Comparison of ENCODE assay signal across 18 cellular contexts in the genomic region with DNA sequence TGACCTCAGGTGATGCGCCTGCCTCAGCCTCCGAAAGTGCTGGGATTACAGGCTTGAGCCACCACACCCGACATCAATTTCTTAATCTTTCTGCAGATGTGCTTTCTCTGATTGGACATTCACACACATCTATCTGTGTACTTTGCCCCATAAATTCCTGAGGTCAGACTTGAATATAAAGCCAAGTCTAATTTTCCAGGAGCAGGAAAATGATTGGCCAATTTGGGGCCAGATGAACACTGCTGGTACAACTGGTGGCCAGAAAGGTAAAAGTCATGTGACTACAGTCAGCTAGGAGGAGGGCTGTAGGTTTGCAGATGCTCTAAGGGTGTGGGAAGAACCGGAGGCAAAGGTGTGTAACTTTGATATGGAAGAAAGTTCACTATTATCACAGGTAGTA. TPM values are rescaled to one million over a fixed set of nuclear protein-coding genes. Genes with fewer than 3 reads are reported as not detected.
DNase-seq lines count a peak whose midpoint lies in the region; ATAC-seq, FAIRE-seq and TF ChIP-seq lines count a peak whose summit lies in the region.
"Had no signal": no experiment of that assay in that cellular context is flagged by ENCODE, and none has a peak within 500 bp of the region (broad histone marks: within the 10 kb centered on the region; RNA-seq: fewer than 3 reads in every experiment).

No MANE protein-coding gene starts in this region.

- in situ Hi-C loops in K562 (cut with MboI), result no loop called here

- no TSS peak for BruUV-seq in K562 (replicated peaks; lab: Mats Ljungman, UMichigan)

- H4K20me1 ChIP-seq in K562 (replicated peaks; ENCODE audit: control insufficient read depth, insufficient read depth, low read length), result no peaks in the 10 kb centered on the region
- H4K20me1 ChIP-seq: BLaER1 treated with 17β-estradiol and CSF1 and Interleukin-3, amounts not matched to agents 10 nM and 100 nM had no signal

- POLR2A ChIA-PET in K562 (lab: Yijun Ruan, JAX), result no interaction called here

- H3K4me1 Mint-ChIP-seq in activated T-cell treated with anti-CD3 and anti-CD28 coated beads, Interleukin-2, amount 50 U/mL, for 24 hours (ENCODE audit: low read depth), result peaks cover 20% of the 10 kb centered on the region
- H3K4me1 Mint-ChIP-seq in activated T-cell treated with anti-CD3 and anti-CD28 coated beads, Interleukin-2, amount 50 U/mL, for 4 hours (ENCODE audit: low read depth), result peaks cover 21% of the 10 kb centered on the region
- peaks cover 25% of the 10 kb centered on the region for H3K4me1 Mint-ChIP-seq in nephron
- H3K4me1 Mint-ChIP-seq in activated T-helper 2 cell treated with anti-CD3 and anti-CD28 coated beads, Interferon-gamma antibody, Interleukin-2, Interleukin-4, amounts not matched to agents 10 μg/mL and 5 μg/mL and 100 μg/mL, durations not matched to agents 14 hours and 24 hours and 36 hours (ENCODE audit: low read depth), result peaks cover 11% of the 10 kb centered on the region

- H2AFZ ChIP-seq in K562 (ENCODE audit: low read depth, low read length), result no peak overlapping the region

- H3K9me1 ChIP-seq in K562 (ENCODE audit: control insufficient read depth, insufficient read depth, low read length), result no peaks in the 10 kb centered on the region

- no peak for TF ChIP-seq EP300 in K562 (IDR thresholded peaks at IDR 0.05; ENCODE audit: low read length)

- CTCF ChIA-PET in K562 (lab: Yijun Ruan, JAX; ENCODE audit: low intra/inter-chr PET ratio), result no interaction called here

- peaks cover 5 to 14% of the 10 kb centered on the region in 2 experiments; a peak in 4 of 5 replicates for H3K4me1 ChIP-seq in K562 (replicated peaks in 1 of 2; ENCODE audit: control insufficient read depth in 2 of 2, insufficient read depth in 2 of 2, low read length in 2 of 2)

- H3K9me3 ChIP-seq in K562 (replicated peaks; ENCODE audit: control insufficient read depth, insufficient read depth, low read depth, low read length), result no peaks in the 10 kb centered on the region
- H3K9me3 ChIP-seq: BLaER1 treated with 17β-estradiol and CSF1 and Interleukin-3, amounts not matched to agents 10 nM and 100 nM; SJSA1 had no signal

- no peak for DNase-seq in activated T-cell treated with anti-CD3 and anti-CD28 coated beads, Interleukin-2, amount 50 U/mL, for 24 hours
- no peak for DNase-seq in activated T-cell treated with anti-CD3 and anti-CD28 coated beads, Interleukin-2, amount 50 U/mL, for 4 hours
- DNase-seq in H4 (ENCODE audit: low spot score) (peak; percentile 37), K562 (ENCODE audit: extremely low read depth in 1 of 4, low spot score in 3 of 4) (no peak), putamen (ENCODE audit: low spot score) (no peak)
- no peak for DNase-seq in activated T-helper 2 cell treated with anti-CD3 and anti-CD28 coated beads, Interferon-gamma antibody, Interleukin-2, Interleukin-4, amounts not matched to agents 10 μg/mL and 5 μg/mL and 100 μg/mL, durations not matched to agents 14 hours and 24 hours and 36 hours (ENCODE audit: low spot score)
- DNase-seq: 8988T, EL, HFFc6, NCI-H1436, NCI-H2029, NCI-H2171 treated with DMSO at 0.1 percent for 48 hours, NCI-H774 had no signal

- TF ChIP-seq RAD21 in K562 (CRISPR knock-in tag; conservative IDR thresholded peaks at IDR 0.05 in 1 of 2, IDR thresholded peaks at IDR 0.05 in 1 of 2), result no peak

- TF ChIP-seq CTCF in K562 (IDR thresholded peaks at IDR 0.05 in 2 of 3, conservative IDR thresholded peaks at IDR 0.05 in 1 of 3; ENCODE audit: insufficient read depth in 2 of 3, low read depth in 1 of 3, low read length in 3 of 3) (no peak), nephron (IDR thresholded peaks at IDR 0.05; ENCODE audit: unreplicated experiment in 3 of 3) (no peak)

- H3K4me3 ChIP-seq in K562, result no peak overlapping the region
- H3K4me3 ChIP-seq: BLaER1 treated with 17β-estradiol and CSF1 and Interleukin-3, amounts not matched to agents 10 nM and 100 nM; SJSA1 had no signal

- H3K36me3 ChIP-seq in K562 (ENCODE audit: control insufficient read depth, insufficient read depth, low read length), result peaks cover 2% of the 10 kb centered on the region; the same call in 1 of the 3 replicates

- H3K4me3 Mint-ChIP-seq in activated T-cell treated with anti-CD3 and anti-CD28 coated beads, Interleukin-2, amount 50 U/mL, for 24 hours, result no peak overlapping the region
- no peak overlapping the region for H3K4me3 Mint-ChIP-seq in activated T-cell treated with anti-CD3 and anti-CD28 coated beads, Interleukin-2, amount 50 U/mL, for 4 hours
- peak overlapping the region; percentile 53 to 70 (median 60) for H3K4me3 Mint-ChIP-seq in nephron
- H3K4me3 Mint-ChIP-seq in activated T-helper 2 cell treated with anti-CD3 and anti-CD28 coated beads, Interferon-gamma antibody, Interleukin-2, Interleukin-4, amounts not matched to agents 10 μg/mL and 5 μg/mL and 100 μg/mL, durations not matched to agents 14 hours and 24 hours and 36 hours (ENCODE audit: low read depth), result no peak overlapping the region
- H3K4me3 Mint-ChIP-seq: HFFc6 had no signal

- no peak for ATAC-seq in activated T-cell treated with anti-CD3 and anti-CD28 coated beads, Interleukin-2, amount 50 U/mL, for 4 hours
- ATAC-seq in K562 (no peak), GM21737 (IDR thresholded peaks at IDR 0.05; ENCODE audit: unreplicated experiment) (no peak)

- no peaks in the 10 kb centered on the region for H3K27me3 ChIP-seq in K562 (ENCODE audit: control insufficient read depth in 2 of 2, insufficient read depth in 2 of 2, low read length in 2 of 2)
- H3K27me3 ChIP-seq: BLaER1 treated with 17β-estradiol and CSF1 and Interleukin-3, amounts not matched to agents 10 nM and 100 nM; SJSA1 had no signal

- no peak overlapping the region for H3K27ac ChIP-seq in K562 (ENCODE audit: extremely low read depth, low read depth, low read length)
- H3K27ac ChIP-seq: BLaER1 treated with 17β-estradiol and CSF1 and Interleukin-3, amounts not matched to agents 10 nM and 100 nM; SJSA1 had no signal

- peaks cover 29% of the 10 kb centered on the region for H3K79me2 ChIP-seq in K562 (ENCODE audit: control insufficient read depth, insufficient read depth, low read length)

- 59% methylated on average over 4 of the region's 4 CpGs for WGBS in K562 (ENCODE audit: insufficient coverage, low coverage, missing lambda C conversion rate)

- peak overlapping the region; percentile 9 for H3K27ac Mint-ChIP-seq in activated T-cell treated with anti-CD3 and anti-CD28 coated beads, Interleukin-2, amount 50 U/mL, for 24 hours
- H3K27ac Mint-ChIP-seq in nephron, result no peak overlapping the region
- H3K27ac Mint-ChIP-seq in activated T-helper 2 cell treated with anti-CD3 and anti-CD28 coated beads, Interferon-gamma antibody, Interleukin-2, Interleukin-4, amounts not matched to agents 10 μg/mL and 5 μg/mL and 100 μg/mL, durations not matched to agents 14 hours and 24 hours and 36 hours, result no peak overlapping the region
- H3K27ac Mint-ChIP-seq: HFFc6 had no signal

- intact Hi-C loops in K562 (cut with micrococcal nuclease), result loop anchor here (5.0 kb wide), 1 partner anchor 99 kb away; a partner anchor contains a TSS
- intact Hi-C loops in activated T-helper 2 cell treated with anti-CD3 and anti-CD28 coated beads, Interferon-gamma antibody, Interleukin-2, Interleukin-4, amounts not matched to agents 10 μg/mL and 5 μg/mL and 100 μg/mL, durations not matched to agents 14 hours and 24 hours and 36 hours (cut with micrococcal nuclease), result loop anchor here (10.0 kb wide), 1 partner anchor 97 kb away; a partner anchor contains a TSS

- TF ChIP-seq POLR2A in K562 (conservative IDR thresholded peaks at IDR 0.05), result no peak

- H3K9me3 Mint-ChIP-seq in activated T-cell treated with anti-CD3 and anti-CD28 coated beads, Interleukin-2, amount 50 U/mL, for 24 hours, result no peaks in the 10 kb centered on the region
- no peaks in the 10 kb centered on the region for H3K9me3 Mint-ChIP-seq in activated T-cell treated with anti-CD3 and anti-CD28 coated beads, Interleukin-2, amount 50 U/mL, for 4 hours
- no peaks in the 10 kb centered on the region for H3K9me3 Mint-ChIP-seq in nephron
- H3K9me3 Mint-ChIP-seq in activated T-helper 2 cell treated with anti-CD3 and anti-CD28 coated beads, Interferon-gamma antibody, Interleukin-2, Interleukin-4, amounts not matched to agents 10 μg/mL and 5 μg/mL and 100 μg/mL, durations not matched to agents 14 hours and 24 hours and 36 hours, result no peaks in the 10 kb centered on the region

- peaks cover 36% of the 10 kb centered on the region for H3K36me3 Mint-ChIP-seq in activated T-cell treated with anti-CD3 and anti-CD28 coated beads, Interleukin-2, amount 50 U/mL, for 24 hours (ENCODE audit: low read depth)
- peaks cover 10% of the 10 kb centered on the region for H3K36me3 Mint-ChIP-seq in activated T-cell treated with anti-CD3 and anti-CD28 coated beads, Interleukin-2, amount 50 U/mL, for 4 hours (ENCODE audit: insufficient read depth)
- H3K36me3 Mint-ChIP-seq in nephron (ENCODE audit: low read depth), result peaks cover 17% of the 10 kb centered on the region
- H3K36me3 Mint-ChIP-seq in activated T-helper 2 cell treated with anti-CD3 and anti-CD28 coated beads, Interferon-gamma antibody, Interleukin-2, Interleukin-4, amounts not matched to agents 10 μg/mL and 5 μg/mL and 100 μg/mL, durations not matched to agents 14 hours and 24 hours and 36 hours (ENCODE audit: low read depth), result peaks cover 25% of the 10 kb centered on the region

- no peak for FAIRE-seq in K562 (lab: Jason Lieb, UNC)
- FAIRE-seq: H54 had no signal

- H3K27me3 Mint-ChIP-seq in activated T-cell treated with anti-CD3 and anti-CD28 coated beads, Interleukin-2, amount 50 U/mL, for 24 hours, result no peaks in the 10 kb centered on the region
- H3K27me3 Mint-ChIP-seq in activated T-cell treated with anti-CD3 and anti-CD28 coated beads, Interleukin-2, amount 50 U/mL, for 4 hours (ENCODE audit: low read depth), result no peaks in the 10 kb centered on the region
- H3K27me3 Mint-ChIP-seq in nephron (ENCODE audit: low read depth), result peaks cover 4% of the 10 kb centered on the region
- H3K27me3 Mint-ChIP-seq in activated T-helper 2 cell treated with anti-CD3 and anti-CD28 coated beads, Interferon-gamma antibody, Interleukin-2, Interleukin-4, amounts not matched to agents 10 μg/mL and 5 μg/mL and 100 μg/mL, durations not matched to agents 14 hours and 24 hours and 36 hours (ENCODE audit: low read depth), result no peaks in the 10 kb centered on the region

- no peak overlapping the region for H3K4me2 ChIP-seq in K562 (ENCODE audit: insufficient read depth, low read length)
- H3K4me2 ChIP-seq: BLaER1 treated with 17β-estradiol and CSF1 and Interleukin-3, amounts not matched to agents 10 nM and 100 nM had no signal

- no peak overlapping the region for H3K9ac ChIP-seq in K562 (ENCODE audit: insufficient read depth in 1 of 2, low read depth in 2 of 2, low read length in 2 of 2)
- H3K9ac ChIP-seq: BLaER1 treated with 17β-estradiol and CSF1 and Interleukin-3, amounts not matched to agents 10 nM and 100 nM had no signal

RNA-seq across cellular contexts. Expression of a gene that starts 3.2 kb away (rescaled TPM):
- 10 to 100 TPM; 28.2 to 39.7 (median 31.0) TPM for total RNA-seq in activated T-cell treated with anti-CD3 and anti-CD28 coated beads, Interleukin-2, amount 50 U/mL, for 4 hours
- 8.5 and 13.5 TPM in 2 replicates for total RNA-seq in H4 (2014; rRNA removed; shearing (Covaris generic))
- total RNA-seq in K562 (2011; cell fraction: chromatin; rRNA removed; ENCODE audit: low replicate concordance), result 42.1 and 48.9 TPM in 2 replicates
- total RNA-seq in K562 (2011; cell fraction: nucleolus; rRNA removed), result 41.2 and 42.0 TPM in 2 replicates
- total RNA-seq in K562 (2011; cell fraction: nucleoplasm; rRNA removed), result 38.6 and 43.4 TPM in 2 replicates
- 34.6 and 41.9 TPM in 2 replicates for total RNA-seq in K562 (2014; rRNA removed)
- 29.8 and 35.7 TPM in 2 replicates for total RNA-seq in K562 (2014; rRNA removed; fragmentation: Illumina TruSeq; extraction: Trizol)
- total RNA-seq in K562 (2015; rRNA removed; fragmentation: Illumina TruSeq; extraction: Trizol), result 25.4 and 26.8 TPM in 2 replicates
- total RNA-seq in K562 (2021), result 55.3 and 63.8 TPM in 2 replicates
- polyA plus RNA-seq in K562 (2011; rRNA removed), result 40.7 and 49.7 TPM in 2 replicates
- polyA plus RNA-seq in K562 (2011; cell fraction: cytosol; rRNA removed), result 42.9 and 45.9 TPM in 2 replicates
- polyA plus RNA-seq in K562 (2011; cell fraction: nucleus; rRNA removed), result 33.2 and 40.6 TPM in 2 replicates
- polyA plus RNA-seq in K562 (2012), result 48.5 and 49.7 TPM in 2 replicates
- 48.5 and 52.3 TPM in 2 replicates for polyA plus RNA-seq in K562 (2014; fragmentation: Illumina TruSeq; extraction: Trizol)
- polyA plus RNA-seq in K562 (2014; fragmentation: Nextera tagmentation; extraction: Ambion mirVana), result 10 to 100 TPM; 16.0 to 16.6 TPM
- 44.8 and 46.7 TPM in 2 replicates for polyA plus RNA-seq in K562 (2014; rRNA removed)
- 42.0 and 48.3 TPM in 2 replicates for polyA minus RNA-seq in K562 (2011; rRNA and poly(A)+ RNA removed)
- 25.9 and 29.5 TPM in 2 replicates for polyA minus RNA-seq in K562 (2011; cell fraction: cytosol; rRNA and poly(A)+ RNA removed)
- 14.4 and 23.3 TPM in 2 replicates for polyA minus RNA-seq in K562 (2011; cell fraction: nucleus; rRNA and poly(A)+ RNA removed)
- total RNA-seq in activated T-helper 2 cell treated with anti-CD3 and anti-CD28 coated beads, Interferon-gamma antibody, Interleukin-2, Interleukin-4, amounts not matched to agents 10 μg/mL and 5 μg/mL and 100 μg/mL, durations not matched to agents 14 hours and 24 hours and 36 hours, result 51.4 and 53.8 TPM in 2 replicates

Comparison
In these comparisons a context has a peak if more than half of its experiments do, and no peak if none do; other contexts are left out.
1. H3K4me3 Mint-ChIP-seq: peak in nephron (3 of 3); none in activated T-cell treated with anti-CD3 and anti-CD28 coated beads, Interleukin-2, amount 50 U/mL, for 24 hours (single experiment), activated T-cell treated with anti-CD3 and anti-CD28 coated beads, Interleukin-2, amount 50 U/mL, for 4 hours (single experiment) and activated T-helper 2 cell treated with anti-CD3 and anti-CD28 coated beads, Interferon-gamma antibody, Interleukin-2, Interleukin-4, amounts not matched to agents 10 μg/mL and 5 μg/mL and 100 μg/mL, durations not matched to agents 14 hours and 24 hours and 36 hours (single experiment).